ENCODE assay signal across 9 cellular contexts in the genomic region with DNA sequence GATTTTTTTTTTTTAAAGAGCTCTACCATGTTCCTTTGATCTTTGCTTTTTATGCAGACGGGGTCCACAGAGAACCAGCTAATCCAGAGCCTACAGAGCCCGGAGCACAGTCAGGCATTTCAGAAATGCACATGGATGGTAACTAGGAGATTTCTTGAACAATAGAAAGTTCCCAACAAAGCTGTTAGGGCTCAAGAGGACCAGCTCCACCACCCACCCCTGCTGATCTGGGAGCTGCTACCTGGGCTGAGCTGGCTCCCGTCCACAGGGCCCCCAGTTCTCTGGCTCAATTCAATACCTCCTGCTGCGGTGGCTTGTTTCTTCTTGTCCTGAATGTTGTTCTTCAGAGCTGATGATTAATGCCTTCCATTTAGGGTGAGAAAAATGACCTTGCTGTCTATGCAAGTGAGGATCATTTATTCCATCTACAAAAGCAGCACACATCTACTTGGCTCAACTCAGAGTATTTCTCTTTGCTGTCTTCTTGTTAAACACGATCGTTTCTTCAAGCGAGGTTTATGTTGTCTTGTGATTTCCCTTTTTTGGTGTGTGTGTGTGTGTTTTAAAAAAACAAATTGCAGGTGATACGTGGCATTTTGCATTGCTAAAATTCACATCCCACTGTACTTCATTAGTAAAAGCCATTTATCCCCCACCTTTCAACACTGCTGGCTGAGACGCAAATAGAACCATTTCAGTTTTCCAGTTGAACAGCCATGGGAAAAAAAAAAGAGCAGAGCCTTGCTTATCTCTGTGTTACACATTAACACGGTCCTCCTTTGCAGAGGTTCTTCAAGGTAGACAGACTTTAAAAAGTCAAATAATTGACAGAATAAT. TPM values are rescaled to one million over a fixed set of nuclear protein-coding genes. Genes with fewer than 3 reads are reported as not detected.
DNase-seq lines count a peak whose midpoint lies in the region; ATAC-seq, FAIRE-seq and TF ChIP-seq lines count a peak whose summit lies in the region.
"Had no signal": no experiment of that assay in that cellular context is flagged by ENCODE, and none has a peak within 500 bp of the region (broad histone marks: within the 10 kb centered on the region; RNA-seq: fewer than 3 reads in every experiment).

No MANE protein-coding gene starts in this region.

- no peak for TF ChIP-seq CTCF in retinal pigment epithelial cell (conservative IDR thresholded peaks at IDR 0.05; ENCODE audit: low read depth, low read length)

- POLR2A ChIA-PET in HEK293T (lab: Yijun Ruan, JAX), result interaction anchor here (1.1 to 1.5 kb wide), 4 partner anchors 10 to 101 kb away, joined by 3 to 7 read pairs (median 4); partner anchors contain the start of gene NOA1

- no peak overlapping the region for H3K4me3 ChIP-seq in retinal pigment epithelial cell (ENCODE audit: low read length)

- intact Hi-C loops in left ventricle myocardium superior (cut with micrococcal nuclease), result no loop called here

- peak; percentile 35 for DNase-seq in HEK293T (ENCODE audit: extremely low spot score)
- DNase-seq in RCC 7860 (ENCODE audit: low spot score), result peak; percentile 82
- peak; percentile 47 for DNase-seq in left ventricle myocardium superior
- peak; percentile 59 for DNase-seq in retinal pigment epithelial cell (ENCODE audit: low read depth)
- no peak for DNase-seq in Ammon's horn (ENCODE audit: low spot score)
- no peak for DNase-seq in GDM1 (lab: John Stamatoyannopoulos, UW)
- DNase-seq: GOT3 had no signal

- ATAC-seq in left ventricle myocardium superior (peak; percentile 67), GM21529 (IDR thresholded peaks at IDR 0.05; ENCODE audit: unreplicated experiment) (no peak), GM21576 (IDR thresholded peaks at IDR 0.05; ENCODE audit: unreplicated experiment) (no peak)

- peak; percentile 99 for FAIRE-seq in RCC 7860 (lab: Jason Lieb, UNC)

- CTCF ChIA-PET in HEK293T (lab: Yijun Ruan, JAX), result interaction anchor here (0.6 to 0.7 kb wide), 2 partner anchors 23 to 106 kb away, joined by 3 read pairs; no protein-coding TSS in a partner anchor

TF ChIP-seq in HEK293T, 16 proteins besides CTCF, POLR2A, EP300 and RAD21:
- TF ChIP-seq ARNT (IDR thresholded peaks at IDR 0.05) (no peak), ZNF384 (IDR thresholded peaks at IDR 0.05) (peak; percentile 39; the same call in 1 of the 2 replicates), CTBP1 (IDR thresholded peaks at IDR 0.05; ENCODE audit: borderline replicate concordance) (no peak), NFRKB (IDR thresholded peaks at IDR 0.05) (no peak), FOXA1 (IDR thresholded peaks at IDR 0.05) (no peak), LEF1 (IDR thresholded peaks at IDR 0.05; ENCODE audit: borderline replicate concordance) (no peak), SUZ12 (IDR thresholded peaks at IDR 0.05) (no peak), ELF4 (IDR thresholded peaks at IDR 0.05) (no peak), FOXK2 (IDR thresholded peaks at IDR 0.05) (no peak), L3MBTL2 (conservative IDR thresholded peaks at IDR 0.05) (no peak), PKNOX1 (IDR thresholded peaks at IDR 0.05) (peak; percentile 66), BHLHE40 (IDR thresholded peaks at IDR 0.05; ENCODE audit: borderline replicate concordance) (no peak), FOXM1 (IDR thresholded peaks at IDR 0.05; ENCODE audit: borderline replicate concordance) (no peak), HDGF (IDR thresholded peaks at IDR 0.05; ENCODE audit: borderline replicate concordance) (no peak), TARDBP (IDR thresholded peaks at IDR 0.05) (no peak), SP1 (IDR thresholded peaks at IDR 0.05) (no peak)

RNA-seq across cellular contexts. Expression of gene IGFBP7, which starts 31.3 kb away (rescaled TPM):
- 723 TPM for total RNA-seq in left ventricle myocardium superior

Comparison
In these comparisons a context has a peak if more than half of its experiments do, and no peak if none do; other contexts are left out.
1. DNase-seq: peak in HEK293T (single experiment), RCC 7860 (single experiment), left ventricle myocardium superior (single experiment) and retinal pigment epithelial cell (single experiment); none in Ammon's horn (single experiment) and GDM1 (single experiment).